23 cellular contexts compared by ENCODE assay signal in the genomic region with DNA sequence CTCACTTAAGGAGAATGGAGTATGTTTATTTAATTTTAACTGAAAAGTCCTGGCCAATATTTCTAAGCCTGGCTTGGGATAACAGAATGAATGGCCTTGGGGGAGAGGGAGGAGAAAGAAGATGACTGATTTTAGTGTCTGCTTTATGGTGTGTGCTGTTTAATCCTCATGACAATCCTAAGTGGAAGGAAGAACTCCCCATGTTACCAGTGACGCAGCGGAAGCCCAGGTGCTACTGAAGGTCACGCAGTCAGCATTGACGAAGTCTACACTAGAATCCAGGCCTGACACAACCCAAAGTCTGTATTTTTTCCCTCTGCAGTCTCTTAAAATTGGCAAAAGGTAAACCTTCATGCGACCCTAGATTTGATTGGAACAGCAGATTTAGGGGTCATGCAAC. TPM values are rescaled to one million over a fixed set of nuclear protein-coding genes. Genes with fewer than 3 reads are reported as not detected.
"Had no signal": no experiment of that assay in that cellular context is flagged by ENCODE, and none has a peak within 500 bp of the region (broad histone marks: within the 10 kb centered on the region; RNA-seq: fewer than 3 reads in every experiment).

No MANE protein-coding gene starts in this region.

- H3K27ac Mint-ChIP-seq: natural killer cell treated with Interleukin-12 subunit alpha and Interleukin-12 subunit beta and Interleukin-15 and Interleukin-18, amount 100 ng/mL, for 72 hours; neural progenitor cell; progenitor cell of endocrine pancreas; stimulated activated effector memory CD8-positive, alpha-beta T cell treated with anti-CD3 and anti-CD28 coated beads, Interleukin-12 subunit alpha, Interleukin-12 subunit beta, amount 100 ng/mL, for 72 hours; stimulated activated naive B cell treated with anti-CD40 and anti-IgM and Interleukin-4, amounts not matched to agents 10 μg/mL and 1 μg/mL and 100 μg/mL, for 72 hours; stimulated activated naive CD8-positive, alpha-beta T cell treated with anti-CD3 and anti-CD28 coated beads, Interleukin-15, Interleukin-2, amounts not matched to agents 100 ng/mL and 50 ng/mL, for 24 hours had no signal

- DNase-seq: occipital lobe; posterior cingulate gyrus; psoas muscle; right cardiac atrium; right lobe of liver; sigmoid colon; small intestine; stimulated activated CD4-positive, alpha-beta T cell treated with anti-CD3 and anti-CD28 coated beads, Interleukin-15, amount 100 ng/mL, for 24 hours; stimulated activated CD4-positive, alpha-beta T cell treated with anti-CD3 and anti-CD28 coated beads, Interleukin-2, amount 100 ng/mL, for 24 hours; stimulated activated CD4-positive, alpha-beta T cell treated with anti-CD3 and anti-CD28 coated beads, Interleukin-2, amount 100 ng/mL, for 48 hours; stimulated activated CD4-positive, alpha-beta T cell treated with anti-CD3 and anti-CD28 coated beads, Interleukin-4, amount 100 ng/mL, for 24 hours; stimulated activated naive B cell treated with anti-CD40 and anti-IgM and Interleukin-4, amounts not matched to agents 10 μg/mL and 1 μg/mL and 100 μg/mL, for 72 hours; stimulated activated naive CD4-positive, alpha-beta T cell treated with Interleukin-2 at 50 U/mL for 16 hours; stomach; thyroid gland; trophoblast cell; upper lobe of left lung had no signal

- H3K4me1 Mint-ChIP-seq: stimulated activated effector memory CD8-positive, alpha-beta T cell treated with anti-CD3 and anti-CD28 coated beads, Interleukin-12 subunit alpha, Interleukin-12 subunit beta, amount 100 ng/mL, for 72 hours; stimulated activated naive B cell treated with anti-CD40 and anti-IgM and Interleukin-4, amounts not matched to agents 10 μg/mL and 1 μg/mL and 100 μg/mL, for 72 hours had no signal

- H3K36me3 Mint-ChIP-seq: natural killer cell treated with Interleukin-12 subunit alpha and Interleukin-12 subunit beta and Interleukin-15 and Interleukin-18, amount 100 ng/mL, for 72 hours; neural progenitor cell; stimulated activated effector memory CD8-positive, alpha-beta T cell treated with anti-CD3 and anti-CD28 coated beads, Interleukin-12 subunit alpha, Interleukin-12 subunit beta, amount 100 ng/mL, for 72 hours; stimulated activated naive B cell treated with anti-CD40 and anti-IgM and Interleukin-4, amounts not matched to agents 10 μg/mL and 1 μg/mL and 100 μg/mL, for 72 hours had no signal

- H3K4me3 Mint-ChIP-seq: natural killer cell treated with Interleukin-12 subunit alpha and Interleukin-12 subunit beta and Interleukin-15 and Interleukin-18, amount 100 ng/mL, for 72 hours; neural progenitor cell; stimulated activated effector memory CD8-positive, alpha-beta T cell treated with anti-CD3 and anti-CD28 coated beads, Interleukin-12 subunit alpha, Interleukin-12 subunit beta, amount 100 ng/mL, for 72 hours; stimulated activated naive B cell treated with anti-CD40 and anti-IgM and Interleukin-4, amounts not matched to agents 10 μg/mL and 1 μg/mL and 100 μg/mL, for 72 hours; stimulated activated naive CD8-positive, alpha-beta T cell treated with anti-CD3 and anti-CD28 coated beads, Interleukin-15, Interleukin-2, amounts not matched to agents 100 ng/mL and 50 ng/mL, for 24 hours had no signal

- H3K9me3 Mint-ChIP-seq: natural killer cell treated with Interleukin-12 subunit alpha and Interleukin-12 subunit beta and Interleukin-15 and Interleukin-18, amount 100 ng/mL, for 72 hours; stimulated activated effector memory CD8-positive, alpha-beta T cell treated with anti-CD3 and anti-CD28 coated beads, Interleukin-12 subunit alpha, Interleukin-12 subunit beta, amount 100 ng/mL, for 72 hours; stimulated activated naive CD8-positive, alpha-beta T cell treated with anti-CD3 and anti-CD28 coated beads, Interleukin-15, Interleukin-2, amounts not matched to agents 100 ng/mL and 50 ng/mL, for 24 hours had no signal

- FAIRE-seq: small intestine, urothelium cell line had no signal

RNA-seq across cellular contexts. Expression of a gene that starts 50.6 kb away (rescaled TPM):
- total RNA-seq: natural killer cell treated with Interleukin-12 subunit alpha and Interleukin-12 subunit beta and Interleukin-15 and Interleukin-18, amount 100 ng/mL, for 72 hours had no signal
